In the genomic region with DNA sequence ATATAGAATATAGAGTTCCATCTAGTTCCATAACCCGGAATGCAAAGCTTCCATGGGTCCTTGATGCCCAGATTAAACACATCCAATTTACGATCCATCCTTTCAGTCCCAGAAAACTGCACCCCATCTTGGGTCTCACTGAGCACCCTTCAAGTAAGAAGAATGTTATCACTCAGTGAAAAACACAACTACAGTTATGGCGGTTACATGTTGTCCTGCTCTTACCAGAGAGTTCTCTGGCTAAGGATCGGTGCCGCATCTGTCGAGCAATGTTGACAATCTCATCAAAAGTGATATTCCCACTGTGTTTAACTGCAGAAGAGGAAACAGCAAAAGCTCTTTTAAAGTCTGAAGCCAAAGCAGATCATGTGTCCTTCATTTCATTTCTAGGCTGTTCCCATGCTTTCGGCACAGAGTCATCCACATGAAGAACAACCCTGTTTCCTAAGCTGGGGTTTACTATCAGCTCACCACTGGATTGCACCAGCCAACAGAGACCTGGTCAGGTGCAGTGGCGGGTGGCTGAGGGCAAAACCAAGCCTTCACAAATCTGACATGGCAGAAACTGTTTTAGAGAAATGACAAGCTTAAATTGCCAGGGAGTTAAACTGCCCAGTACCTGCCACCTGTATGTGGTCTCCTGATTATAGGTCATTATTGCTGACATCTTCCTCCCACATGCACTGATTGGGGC, we compare ENCODE assay signal across 8 cellular contexts. TPM values are rescaled to one million over a fixed set of nuclear protein-coding genes. Genes with fewer than 3 reads are reported as not detected.
DNase-seq lines count a peak whose midpoint lies in the region; ATAC-seq and TF ChIP-seq lines count a peak whose summit lies in the region.

No MANE protein-coding gene starts in this region.

- H3K4me1 Mint-ChIP-seq in endothelial cell (ENCODE audit: unreplicated experiment) = peaks cover 22% of the 10 kb centered on the region

- peak overlapping the region; percentile 44 for H3K27ac Mint-ChIP-seq in endothelial cell (ENCODE audit: unreplicated experiment)

- H3K27me3 Mint-ChIP-seq in endothelial cell (ENCODE audit: unreplicated experiment) = peaks cover 7% of the 10 kb centered on the region

- peaks cover 58% of the 10 kb centered on the region for H3F3A ChIP-seq in smooth muscle cell (ENCODE audit: low read depth)

- H3K4me2 ChIP-seq in smooth muscle cell = peak overlapping the region; percentile 94

- H3K9me3 ChIP-seq in smooth muscle cell (replicated peaks; ENCODE audit: low read depth) = no peaks in the 10 kb centered on the region

- CTCF ChIA-PET in RWPE1 (lab: Yijun Ruan, JAX) = no interaction called here

- TF ChIP-seq CTCF in RWPE1 (conservative IDR thresholded peaks at IDR 0.05; ENCODE audit: low read depth) (no peak), endothelial cell (IDR thresholded peaks at IDR 0.05; ENCODE audit: unreplicated experiment) (no peak), smooth muscle cell (IDR thresholded peaks at IDR 0.05; ENCODE audit: borderline replicate concordance, insufficient read depth, poor library complexity, severe bottlenecking) (no peak)

- no peak overlapping the region for H3K9ac ChIP-seq in smooth muscle cell (ENCODE audit: low read depth)

- peaks cover 36% of the 10 kb centered on the region for H3K79me2 ChIP-seq in smooth muscle cell (ENCODE audit: low read depth)

- peaks cover 4% of the 10 kb centered on the region for H3K36me3 ChIP-seq in smooth muscle cell (ENCODE audit: low read depth)

- peaks cover 65% of the 10 kb centered on the region for H4K20me1 ChIP-seq in smooth muscle cell (ENCODE audit: low read depth)

- H3K4me1 ChIP-seq in smooth muscle cell (ENCODE audit: low read depth) = peaks cover 17% of the 10 kb centered on the region

- H3K9me3 Mint-ChIP-seq in endothelial cell (ENCODE audit: unreplicated experiment) = no peaks in the 10 kb centered on the region

- H3K36me3 Mint-ChIP-seq in endothelial cell (ENCODE audit: low read depth, unreplicated experiment) = peaks cover 38% of the 10 kb centered on the region

- no peak for ATAC-seq in Right ventricle myocardium inferior

- no peaks in the 10 kb centered on the region for H3K27me3 ChIP-seq in smooth muscle cell (ENCODE audit: low read depth)

- H2AFZ ChIP-seq in smooth muscle cell (ENCODE audit: low read depth) = no peak overlapping the region

- intact Hi-C loops in Right ventricle myocardium inferior (cut with DNase I) = no loop called here

- WGBS in smooth muscle cell (ENCODE audit: low lambda C conversion rate) = 96% methylated on average over 8 of the region's 8 CpGs

- peak overlapping the region; percentile 97 for H3K4me3 Mint-ChIP-seq in endothelial cell (ENCODE audit: unreplicated experiment)

- H3K27ac ChIP-seq in RWPE1 (peak overlapping the region; percentile 93), smooth muscle cell (ENCODE audit: low read depth) (peak overlapping the region; percentile 89)

- DNase-seq in activated CD4-positive, alpha-beta T cell treated with anti-CD3 and anti-CD28 coated beads for 48 hours = peak; percentile 9
- DNase-seq in activated CD4-positive, alpha-beta T cell treated with anti-CD3 and anti-CD28 coated beads, Interleukin-2, amount 50 U/mL, for 1 hour = no peak
- no peak for DNase-seq in RWPE1 (ENCODE audit: low spot score)
- no peak for DNase-seq in endothelial cell (ENCODE audit: low spot score)
- no peak for DNase-seq in smooth muscle cell (lab: John Stamatoyannopoulos, UW; ENCODE audit: unreplicated experiment)
- no peak for DNase-seq in Right ventricle myocardium inferior (ENCODE audit: missing footprints)
- no peak for DNase-seq in stimulated activated CD4-positive, alpha-beta T cell treated with anti-CD3 and anti-CD28 coated beads, Interleukin-2, amount 100 ng/mL, for 24 hours
- DNase-seq in GOT3 (lab: John Stamatoyannopoulos, UW) = no peak

- H3K4me3 ChIP-seq in smooth muscle cell = peak overlapping the region; percentile 86

- POLR2A ChIA-PET in RWPE1 (lab: Yijun Ruan, JAX; ENCODE audit: low non-redundant PET) = no interaction called here

RNA-seq across cellular contexts. Expression of a gene that starts 2.9 kb away (rescaled TPM):
- total RNA-seq in endothelial cell (ENCODE audit: unreplicated experiment) (1,208 TPM), smooth muscle cell (1,296 and 1,445 TPM in 2 replicates), Right ventricle myocardium inferior (775 TPM)
- polyA plus RNA-seq in smooth muscle cell = 371 and 424 TPM in 2 replicates

RNA-seq across cellular contexts. Expression of a gene that starts 3.1 kb away (rescaled TPM):
- total RNA-seq in endothelial cell (ENCODE audit: unreplicated experiment) (22.6 TPM), smooth muscle cell (10.5 and 15.3 TPM in 2 replicates), Right ventricle myocardium inferior (52.0 TPM)
- 27.0 and 28.7 TPM in 2 replicates for polyA plus RNA-seq in smooth muscle cell

RNA-seq across cellular contexts. Expression of a gene that starts 24.1 kb away (rescaled TPM):
- total RNA-seq in endothelial cell (ENCODE audit: unreplicated experiment) = 12.6 TPM
- total RNA-seq in smooth muscle cell = 6.6 and 8.6 TPM in 2 replicates
- polyA plus RNA-seq in smooth muscle cell = 4.3 and 4.9 TPM in 2 replicates
- 6.1 TPM for total RNA-seq in Right ventricle myocardium inferior

RNA-seq across cellular contexts. Expression of a gene that starts 51.3 kb away (rescaled TPM):
- total RNA-seq in endothelial cell (ENCODE audit: unreplicated experiment) (21.5 TPM), smooth muscle cell (8.7 and 16.9 TPM in 2 replicates), Right ventricle myocardium inferior (15.0 TPM)
- 27.7 and 36.6 TPM in 2 replicates for polyA plus RNA-seq in smooth muscle cell
